In genomic region chr12:10663869-10664268, GRCh38 we compare ENCODE assay signal across 29 cellular contexts. TPM values are rescaled to one million over a fixed set of nuclear protein-coding genes. Genes with fewer than 3 reads are reported as not detected.
"Had no signal": no experiment of that assay in that cellular context is flagged by ENCODE, and none has a peak within 500 bp of the region (broad histone marks: within the 10 kb centered on the region; RNA-seq: fewer than 3 reads in every experiment).

No MANE protein-coding gene starts in this region.

- H3K27ac ChIP-seq: brain microvascular endothelial cell, esophagus squamous epithelium, heart left ventricle had no signal

- H3K4me1 ChIP-seq: heart left ventricle had no signal

- H3K27me3 ChIP-seq: brain microvascular endothelial cell, esophagus squamous epithelium had no signal

- ATAC-seq: activated CD4-positive, alpha-beta T cell treated with anti-CD3 and anti-CD28 coated beads for 36 hours; activated CD8-positive, alpha-beta T cell treated with anti-CD3 and anti-CD28 coated beads for 36 hours; activated T-cell treated with anti-CD3 and anti-CD28 coated beads, Interleukin-2, amount 50 U/mL, for 4 hours; activated T-helper 17 cell treated with anti-CD3 and anti-CD28 coated beads, Interleukin-2, amount 50 U/mL, for 72 hours; effector memory CD8-positive, alpha-beta T cell; heart left ventricle; T-helper 17 cell had no signal

- H3K36me3 ChIP-seq: brain microvascular endothelial cell, esophagus squamous epithelium, heart left ventricle had no signal

- DNase-seq: activated CD4-positive, alpha-beta T cell treated with anti-CD3 and anti-CD28 coated beads for 36 hours; activated CD4-positive, alpha-beta T cell treated with anti-CD3 and anti-CD28 coated beads, Interleukin-2, amount 50 U/mL, for 1 hour; activated CD4-positive, alpha-beta T cell treated with anti-CD3 and anti-CD28 coated beads, Interleukin-2, amount 50 U/mL, for 48 hours; activated CD4-positive, CD25-positive, alpha-beta regulatory T cell; activated CD4-positive, CD25-positive, alpha-beta regulatory T cell treated with anti-CD3 and anti-CD28 coated beads, Interleukin-2, amount 50 U/mL, for 72 hours; activated CD8-positive, alpha-beta memory T cell treated with anti-CD3 and anti-CD28 coated beads for 24 hours; activated CD8-positive, alpha-beta T cell treated with anti-CD3 and anti-CD28 coated beads for 36 hours; activated effector memory CD4-positive, alpha-beta T cell treated with Interleukin-2 at 50 U/mL for 16 hours; activated gamma-delta T cell treated with Interleukin-2 at 50 U/mL for 16 hours; activated naive CD4-positive, alpha-beta T cell treated with anti-CD3 and anti-CD28 coated beads, Interleukin-2, amount 50 U/mL, for 16 hours; activated naive CD4-positive, alpha-beta T cell treated with Interleukin-2 at 50 U/mL for 16 hours; activated T-cell treated with anti-CD3 and anti-CD28 coated beads, Interleukin-2, amount 50 U/mL, for 4 hours; amniotic stem cell; anterior cingulate cortex; brain microvascular endothelial cell; caudate nucleus; cortex of kidney; dermis blood vessel endothelial cell; effector CD4-positive, alpha-beta T cell; effector memory CD8-positive, alpha-beta T cell; erythroblast; esophagus squamous epithelium; glutamatergic neuron; heart left ventricle; T-helper 1 cell; T-helper 17 cell; T1000 had no signal

- H3K9me3 ChIP-seq: esophagus squamous epithelium, heart left ventricle had no signal

- H3K4me3 ChIP-seq: esophagus squamous epithelium, heart left ventricle had no signal

RNA-seq across cellular contexts. Expression of gene STYK1, which starts 10.0 kb away (rescaled TPM):
- total RNA-seq: activated CD4-positive, alpha-beta T cell treated with anti-CD3 and anti-CD28 coated beads for 36 hours; fibroblast of lung; T-helper 17 cell had no signal
